ENCODE assay signal across 14 cellular contexts in the genomic region with DNA sequence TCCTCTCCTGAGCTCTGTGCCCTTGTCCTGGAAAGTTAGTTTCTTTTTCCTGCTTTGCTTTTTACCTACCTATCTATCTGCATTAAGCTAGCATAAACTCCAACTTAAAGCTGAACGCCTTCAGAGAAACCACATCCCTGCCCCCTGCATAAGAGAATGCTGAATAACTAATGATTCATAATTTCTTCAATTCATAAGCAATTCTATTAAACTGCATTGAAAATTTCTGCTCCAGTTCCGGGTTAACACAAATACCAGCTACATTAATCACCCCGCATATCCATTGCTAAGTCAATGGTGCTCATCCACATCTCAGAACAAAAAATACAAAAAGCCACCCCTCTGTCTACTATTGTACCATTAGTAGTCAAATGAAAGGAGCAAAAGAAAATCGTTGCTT.
A peak's percentile ranks its signal among the peaks of the same experiment; 100 is the strongest.
DNase-seq lines count a peak whose midpoint lies in the region; ATAC-seq and TF ChIP-seq lines count a peak whose summit lies in the region.
"Had no signal": no experiment of that assay in that cellular context is flagged by ENCODE, and none has a peak within 500 bp of the region (broad histone marks: within the 10 kb centered on the region; RNA-seq: fewer than 3 reads in every experiment).

No MANE protein-coding gene starts in this region.

- H3K4me3 ChIP-seq in breast epithelium (no peak overlapping the region), WI38 (ENCODE audit: low read depth, low read length) (0 out of 2 replicates have a peak overlapping the region, but pooled peaks have one; percentile 20)
- H3K4me3 ChIP-seq: right atrium auricular region, SK-N-MC, testis had no signal

- no peak for ATAC-seq in GM18861 (IDR thresholded peaks at IDR 0.05; ENCODE audit: unreplicated experiment)

- POLR2A ChIA-PET in MCF 10A (lab: Yijun Ruan, JAX) = interaction anchor here (1.0 to 2.5 kb wide), 5 partner anchors 16 to 107 kb away, joined by 3 to 10 read pairs (median 5); partner anchors contain the start of gene ELOVL6

- BruUV-seq in MCF 10A (replicated peaks; lab: Mats Ljungman, UMichigan) = no TSS peak

- CTCF ChIA-PET in MCF 10A (lab: Yijun Ruan, JAX) = interaction anchor here (0.6 to 1.3 kb wide), 3 partner anchors 68 to 419 kb away, joined by 3 to 5 read pairs (median 4); no protein-coding TSS in a partner anchor

- H3K36me3 Mint-ChIP-seq in MCF 10A (ENCODE audit: insufficient read depth, unreplicated experiment) = peaks cover 6% of the 10 kb centered on the region

- TF ChIP-seq POLR2A in breast epithelium (IDR thresholded peaks at IDR 0.05) = no peak

- DNase-seq in MCF 10A (ENCODE audit: unreplicated experiment) (peak; percentile 50), breast epithelium (ENCODE audit: low spot score in 2 of 2) (no peak), fibroblast of the conjunctiva (ENCODE audit: low read depth) (peak; percentile 28), head of caudate nucleus (no peak), NCI-H748 (lab: John Stamatoyannopoulos, UW; ENCODE audit: unreplicated experiment) (no peak), NCI-H2171 treated with DMSO at 0.1 percent for 48 hours (lab: John Stamatoyannopoulos, UW) (no peak)
- DNase-seq: activated CD4-positive, alpha-beta T cell treated with anti-CD3 and anti-CD28 coated beads, Interleukin-2, amount 50 U/mL, for 48 hours; activated naive CD4-positive, alpha-beta T cell treated with anti-CD3 and anti-CD28 coated beads, Interleukin-2, amount 10 ng/mL, durations not matched to agents 7 days and 5 days; NCI-H774; testis had no signal

- no peaks in the 10 kb centered on the region for H3K27me3 ChIP-seq in breast epithelium
- H3K27me3 ChIP-seq: right atrium auricular region, testis had no signal

- H3K4me3 Mint-ChIP-seq in MCF 10A (ENCODE audit: unreplicated experiment) = peak overlapping the region; percentile 60
- H3K4me3 Mint-ChIP-seq: activated naive CD4-positive, alpha-beta T cell treated with anti-CD3 and anti-CD28 coated beads, Interleukin-2, amount 10 ng/mL, durations not matched to agents 7 days and 5 days had no signal

- intact Hi-C loops in MCF 10A (cut with micrococcal nuclease) (no loop called here), breast epithelium (cut with DNase I; ENCODE audit: low total_unique reads) (no loop called here), head of caudate nucleus (cut with DNase I) (no loop called here)

- H3K4me1 ChIP-seq in breast epithelium = no peaks in the 10 kb centered on the region
- H3K4me1 ChIP-seq: testis had no signal

- peak overlapping the region; percentile 86 for H3K27ac Mint-ChIP-seq in MCF 10A (ENCODE audit: low read depth, unreplicated experiment)
- H3K27ac Mint-ChIP-seq: activated naive CD4-positive, alpha-beta T cell treated with anti-CD3 and anti-CD28 coated beads, Interleukin-2, amount 10 ng/mL, durations not matched to agents 7 days and 5 days had no signal

- H3K9me3 ChIP-seq in breast epithelium = no peaks in the 10 kb centered on the region
- H3K9me3 ChIP-seq: right atrium auricular region, testis had no signal

- peaks cover 27% of the 10 kb centered on the region for H3K4me1 Mint-ChIP-seq in MCF 10A (ENCODE audit: insufficient read depth, unreplicated experiment)

- H3K27ac ChIP-seq in breast epithelium = no peak overlapping the region
- H3K27ac ChIP-seq: right atrium auricular region, SK-N-MC, testis had no signal

- no peaks in the 10 kb centered on the region for H3K9me3 Mint-ChIP-seq in MCF 10A (ENCODE audit: unreplicated experiment)
- H3K9me3 Mint-ChIP-seq: activated naive CD4-positive, alpha-beta T cell treated with anti-CD3 and anti-CD28 coated beads, Interleukin-2, amount 10 ng/mL, durations not matched to agents 7 days and 5 days had no signal

- TF ChIP-seq CTCF in MCF 10A (IDR thresholded peaks at IDR 0.05; ENCODE audit: unreplicated experiment) = no peak
- no peak for TF ChIP-seq CTCF in breast epithelium (IDR thresholded peaks at IDR 0.05)
- no peak for TF ChIP-seq CTCF in WI38 (IDR thresholded peaks at IDR 0.05; ENCODE audit: low read depth, low read length)

- no peaks in the 10 kb centered on the region for H3K27me3 Mint-ChIP-seq in MCF 10A (ENCODE audit: insufficient read depth, unreplicated experiment)
- H3K27me3 Mint-ChIP-seq: activated naive CD4-positive, alpha-beta T cell treated with anti-CD3 and anti-CD28 coated beads, Interleukin-2, amount 10 ng/mL, durations not matched to agents 7 days and 5 days had no signal

- H3K36me3 ChIP-seq in breast epithelium = no peaks in the 10 kb centered on the region
- H3K36me3 ChIP-seq: right atrium auricular region had no signal

Comparison
In these comparisons a context has a peak if more than half of its experiments do, and no peak if none do; other contexts are left out.
1. DNase-seq: peak in MCF 10A (single experiment) and fibroblast of the conjunctiva (single experiment); none in breast epithelium (0 of 2), head of caudate nucleus (0 of 42), NCI-H748 (single experiment) and NCI-H2171 treated with DMSO at 0.1 percent for 48 hours (single experiment).